In genomic region chr15:97061392-97061791, GRCh38 we compare ENCODE assay signal across 2 cellular contexts.
TF ChIP-seq lines count a peak whose summit lies in the region.

No MANE protein-coding gene starts in this region.

TF ChIP-seq in GM23338, 12 proteins besides CTCF, POLR2A, EP300 and RAD21:
- TF ChIP-seq EZH2 (IDR thresholded peaks at IDR 0.05; ENCODE audit: low read depth, unreplicated experiment) (no peak), REST (IDR thresholded peaks at IDR 0.05; ENCODE audit: unreplicated experiment) (no peak), ETS1 (IDR thresholded peaks at IDR 0.05) (no peak), EZH2phosphoT487 (IDR thresholded peaks at IDR 0.05; ENCODE audit: unreplicated experiment) (no peak), JUNB (IDR thresholded peaks at IDR 0.05; ENCODE audit: unreplicated experiment) (no peak), NANOG (IDR thresholded peaks at IDR 0.05; ENCODE audit: borderline replicate concordance) (no peak), CREB1 (CRISPR knock-in tag; IDR thresholded peaks at IDR 0.05; ENCODE audit: low read depth) (no peak), ZNF114 (CRISPR knock-in tag; IDR thresholded peaks at IDR 0.05) (no peak), ZNF331 (CRISPR knock-in tag; IDR thresholded peaks at IDR 0.05; ENCODE audit: low read depth) (no peak), POLR2AphosphoS5 (IDR thresholded peaks at IDR 0.05; ENCODE audit: low read depth) (no peak), STAT1 (IDR thresholded peaks at IDR 0.05; ENCODE audit: unreplicated experiment) (no peak), ZNF462 (CRISPR knock-in tag; IDR thresholded peaks at IDR 0.05) (no peak)
TF ChIP-seq in GM23338: peak in this region for 0.

TF ChIP-seq in GM12878, 131 proteins besides CTCF, POLR2A, EP300 and RAD21:
- TF ChIP-seq SIN3A (IDR thresholded peaks at IDR 0.05; ENCODE audit: low read depth, low read length) (no peak), PRDM15 (CRISPR knock-in tag; IDR thresholded peaks at IDR 0.05) (no peak), SPI1 (IDR thresholded peaks at IDR 0.05; ENCODE audit: borderline replicate concordance, insufficient read depth, low read depth, low read length) (no peak)
